In the genomic region with DNA sequence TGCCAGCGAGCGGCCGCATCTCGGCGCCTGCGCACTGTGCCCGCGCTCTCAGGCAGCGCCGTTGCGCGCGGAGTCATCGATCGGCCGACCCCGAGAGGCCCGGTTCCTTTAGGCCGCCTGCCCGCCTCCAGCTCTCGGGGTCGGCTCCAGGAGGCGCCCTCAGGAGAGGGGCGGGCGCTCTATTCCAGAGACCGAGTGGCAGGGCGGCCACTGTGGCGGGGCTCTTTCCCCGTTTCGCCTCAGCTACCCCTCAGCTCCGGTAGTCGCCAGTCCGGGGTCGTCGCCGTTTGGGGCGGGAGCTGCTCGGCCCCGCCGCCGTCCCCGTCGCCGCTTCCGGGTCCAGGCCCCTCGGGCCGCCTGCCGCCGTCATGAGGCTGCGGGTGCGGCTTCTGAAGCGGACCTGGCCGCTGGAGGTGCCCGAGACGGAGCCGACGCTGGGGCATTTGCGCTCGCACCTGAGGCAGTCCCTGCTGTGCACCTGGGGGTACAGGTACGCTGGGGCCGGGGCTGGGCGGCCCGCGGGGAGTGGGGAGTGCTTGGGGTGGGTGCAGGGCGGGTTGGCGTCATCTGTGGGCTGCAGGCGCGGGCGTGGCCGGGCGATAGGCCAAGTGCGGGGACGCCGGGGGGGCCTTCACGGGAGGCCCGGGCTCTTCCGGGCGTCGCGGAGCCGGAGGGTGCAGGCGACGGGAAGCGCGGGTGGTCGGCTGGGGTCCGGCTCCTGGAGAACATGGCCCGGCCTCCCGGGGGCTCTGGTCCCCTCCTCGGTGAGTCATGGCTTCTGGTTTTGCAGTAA, we compare ENCODE assay signal across 1 cellular context.
TF ChIP-seq lines count a peak whose summit lies in the region.

A gene (plus strand): TSS at position 177 of the 793 bp plus-strand sequence. CDS start 192 bp downstream, at position 369.

TF ChIP-seq in K562, 482 proteins besides CTCF, POLR2A, EP300 and RAD21 (continued from another document):
- TF ChIP-seq, protein P1, sequence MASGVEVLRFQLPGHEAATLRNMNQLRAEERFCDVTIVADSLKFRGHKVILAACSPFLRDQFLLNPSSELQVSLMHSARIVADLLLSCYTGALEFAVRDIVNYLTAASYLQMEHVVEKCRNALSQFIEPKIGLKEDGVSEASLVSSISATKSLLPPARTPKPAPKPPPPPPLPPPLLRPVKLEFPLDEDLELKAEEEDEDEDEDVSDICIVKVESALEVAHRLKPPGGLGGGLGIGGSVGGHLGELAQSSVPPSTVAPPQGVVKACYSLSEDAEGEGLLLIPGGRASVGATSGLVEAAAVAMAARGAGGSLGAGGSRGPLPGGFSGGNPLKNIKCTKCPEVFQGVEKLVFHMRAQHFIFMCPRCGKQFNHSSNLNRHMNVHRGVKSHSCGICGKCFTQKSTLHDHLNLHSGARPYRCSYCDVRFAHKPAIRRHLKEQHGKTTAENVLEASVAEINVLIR (CRISPR knock-in tag; IDR thresholded peaks at IDR 0.05): peak; percentile 40; the same call in 1 of the 2 replicates
- TF ChIP-seq ZNF444 (CRISPR knock-in tag; IDR thresholded peaks at IDR 0.05): no peak
- no peak for TF ChIP-seq ZNF785 (CRISPR knock-in tag; IDR thresholded peaks at IDR 0.05)
- peak; percentile 93 for TF ChIP-seq RBFOX2 (IDR thresholded peaks at IDR 0.05; ENCODE audit: low read depth, low read length)
- no peak for TF ChIP-seq HNRNPL (IDR thresholded peaks at IDR 0.05; ENCODE audit: low read depth, low read length)
- TF ChIP-seq, protein P2, sequence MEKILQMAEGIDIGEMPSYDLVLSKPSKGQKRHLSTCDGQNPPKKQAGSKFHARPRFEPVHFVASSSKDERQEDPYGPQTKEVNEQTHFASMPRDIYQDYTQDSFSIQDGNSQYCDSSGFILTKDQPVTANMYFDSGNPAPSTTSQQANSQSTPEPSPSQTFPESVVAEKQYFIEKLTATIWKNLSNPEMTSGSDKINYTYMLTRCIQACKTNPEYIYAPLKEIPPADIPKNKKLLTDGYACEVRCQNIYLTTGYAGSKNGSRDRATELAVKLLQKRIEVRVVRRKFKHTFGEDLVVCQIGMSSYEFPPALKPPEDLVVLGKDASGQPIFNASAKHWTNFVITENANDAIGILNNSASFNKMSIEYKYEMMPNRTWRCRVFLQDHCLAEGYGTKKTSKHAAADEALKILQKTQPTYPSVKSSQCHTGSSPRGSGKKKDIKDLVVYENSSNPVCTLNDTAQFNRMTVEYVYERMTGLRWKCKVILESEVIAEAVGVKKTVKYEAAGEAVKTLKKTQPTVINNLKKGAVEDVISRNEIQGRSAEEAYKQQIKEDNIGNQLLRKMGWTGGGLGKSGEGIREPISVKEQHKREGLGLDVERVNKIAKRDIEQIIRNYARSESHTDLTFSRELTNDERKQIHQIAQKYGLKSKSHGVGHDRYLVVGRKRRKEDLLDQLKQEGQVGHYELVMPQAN (IDR thresholded peaks at IDR 0.05; ENCODE audit: borderline replicate concordance): no peak
- no peak for TF ChIP-seq MCM7 (IDR thresholded peaks at IDR 0.05)
- TF ChIP-seq, protein P3, sequence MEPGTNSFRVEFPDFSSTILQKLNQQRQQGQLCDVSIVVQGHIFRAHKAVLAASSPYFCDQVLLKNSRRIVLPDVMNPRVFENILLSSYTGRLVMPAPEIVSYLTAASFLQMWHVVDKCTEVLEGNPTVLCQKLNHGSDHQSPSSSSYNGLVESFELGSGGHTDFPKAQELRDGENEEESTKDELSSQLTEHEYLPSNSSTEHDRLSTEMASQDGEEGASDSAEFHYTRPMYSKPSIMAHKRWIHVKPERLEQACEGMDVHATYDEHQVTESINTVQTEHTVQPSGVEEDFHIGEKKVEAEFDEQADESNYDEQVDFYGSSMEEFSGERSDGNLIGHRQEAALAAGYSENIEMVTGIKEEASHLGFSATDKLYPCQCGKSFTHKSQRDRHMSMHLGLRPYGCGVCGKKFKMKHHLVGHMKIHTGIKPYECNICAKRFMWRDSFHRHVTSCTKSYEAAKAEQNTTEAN (CRISPR knock-in tag; IDR thresholded peaks at IDR 0.05): no peak
- TF ChIP-seq, protein P4, sequence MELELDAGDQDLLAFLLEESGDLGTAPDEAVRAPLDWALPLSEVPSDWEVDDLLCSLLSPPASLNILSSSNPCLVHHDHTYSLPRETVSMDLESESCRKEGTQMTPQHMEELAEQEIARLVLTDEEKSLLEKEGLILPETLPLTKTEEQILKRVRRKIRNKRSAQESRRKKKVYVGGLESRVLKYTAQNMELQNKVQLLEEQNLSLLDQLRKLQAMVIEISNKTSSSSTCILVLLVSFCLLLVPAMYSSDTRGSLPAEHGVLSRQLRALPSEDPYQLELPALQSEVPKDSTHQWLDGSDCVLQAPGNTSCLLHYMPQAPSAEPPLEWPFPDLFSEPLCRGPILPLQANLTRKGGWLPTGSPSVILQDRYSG (tag; conservative IDR thresholded peaks at IDR 0.05; ENCODE audit: low read depth): no peak
- TF ChIP-seq ZNF57 (CRISPR knock-in tag; IDR thresholded peaks at IDR 0.05): no peak
- no peak for TF ChIP-seq TAF15 (IDR thresholded peaks at IDR 0.05; ENCODE audit: low read depth, low read length)
- TF ChIP-seq ZFP30 (CRISPR knock-in tag; IDR thresholded peaks at IDR 0.05; ENCODE audit: borderline replicate concordance): no peak
- TF ChIP-seq HLTF (IDR thresholded peaks at IDR 0.05): no peak
- TF ChIP-seq PML (IDR thresholded peaks at IDR 0.05; ENCODE audit: low read length): no peak
- no peak for TF ChIP-seq JUN (IDR thresholded peaks at IDR 0.05; ENCODE audit: borderline replicate concordance, low read depth, low read length)
- TF ChIP-seq JUN (CRISPR knock-in tag; IDR thresholded peaks at IDR 0.05; ENCODE audit: borderline replicate concordance): no peak
- TF ChIP-seq SRSF7 (optimal IDR thresholded peaks at IDR 0.05; ENCODE audit: low read depth, low read length): no peak
- peak; percentile 87 for TF ChIP-seq ELF1 (tag; IDR thresholded peaks at IDR 0.05)
- no peak for TF ChIP-seq HDAC6 (IDR thresholded peaks at IDR 0.05; ENCODE audit: low read depth, low read length)
- TF ChIP-seq SRSF1 (IDR thresholded peaks at IDR 0.05; ENCODE audit: low read depth, low read length): no peak
- TF ChIP-seq ETV5 (CRISPR knock-in tag; IDR thresholded peaks at IDR 0.05; ENCODE audit: low read depth): peak; percentile 14; the same call in 1 of the 2 replicates
- no peak for TF ChIP-seq FUS (optimal IDR thresholded peaks at IDR 0.05; ENCODE audit: low read depth, low read length)
- TF ChIP-seq MAFF (IDR thresholded peaks at IDR 0.05; ENCODE audit: low read length): no peak
- no peak for TF ChIP-seq RBM15 (IDR thresholded peaks at IDR 0.05; ENCODE audit: insufficient read depth, low read length)
- no peak for TF ChIP-seq NCOA6 (IDR thresholded peaks at IDR 0.05)
- TF ChIP-seq SMARCB1 (IDR thresholded peaks at IDR 0.05; ENCODE audit: insufficient read length, low read depth): no peak
- no peak for TF ChIP-seq SNRNP70 (optimal IDR thresholded peaks at IDR 0.05; ENCODE audit: low read depth, low read length)
- TF ChIP-seq RNF2 (IDR thresholded peaks at IDR 0.05): peak; percentile 32; the same call in 1 of the 2 replicates
- TF ChIP-seq TAF9B (IDR thresholded peaks at IDR 0.05; ENCODE audit: partially characterized antibody): no peak
- TF ChIP-seq TBL1XR1 (IDR thresholded peaks at IDR 0.05; ENCODE audit: low read length in 2 of 2): no peak; a peak in 1 of 4 replicates
- no peak for TF ChIP-seq ZNF239 (CRISPR knock-in tag; IDR thresholded peaks at IDR 0.05)
